In the genomic region with DNA sequence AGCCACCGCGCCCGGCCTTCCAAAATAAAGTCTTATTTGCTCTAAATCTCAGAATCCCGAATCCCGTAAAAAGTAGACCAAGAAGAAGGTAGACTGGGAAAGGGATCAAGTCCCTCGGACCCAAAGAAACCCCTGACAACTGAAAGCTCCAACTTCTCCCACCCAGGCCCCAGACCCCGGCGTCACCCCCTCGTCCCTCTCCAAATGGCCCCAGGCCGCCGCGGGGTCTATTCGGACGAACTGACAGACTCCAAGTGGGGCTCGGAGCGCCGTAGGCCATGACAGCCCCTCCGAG, we compare ENCODE assay signal across 8 cellular contexts. TPM values are rescaled to one million over a fixed set of nuclear protein-coding genes. Genes with fewer than 3 reads are reported as not detected.
DNase-seq lines count a peak whose midpoint lies in the region; ATAC-seq and TF ChIP-seq lines count a peak whose summit lies in the region.

No MANE protein-coding gene starts in this region.

- intact Hi-C loops in activated CD4-positive, alpha-beta T cell treated with anti-CD3 and anti-CD28 coated beads for 36 hours (cut with DNase I, micrococcal nuclease), result loop anchor here (1.0 to 10.0 kb wide), 20 partner anchors 12 to 960 kb away; a partner anchor contains a TSS

- H3K4me3 Mint-ChIP-seq in activated CD4-positive, alpha-beta T cell treated with anti-CD3 and anti-CD28 coated beads for 36 hours, result peak overlapping the region; percentile 82

- no peaks in the 10 kb centered on the region for H3K9me3 ChIP-seq in adipocyte (ENCODE audit: control insufficient read depth, low read length)
- H3K9me3 ChIP-seq in thoracic aorta, result no peaks in the 10 kb centered on the region

- DNase-seq in activated CD4-positive, alpha-beta T cell treated with anti-CD3 and anti-CD28 coated beads for 36 hours, result no peak
- no peak for DNase-seq in activated CD4-positive, alpha-beta T cell treated with anti-CD3 and anti-CD28 coated beads for 1 hour
- DNase-seq in adipocyte (ENCODE audit: low read depth) (no peak), thoracic aorta (ENCODE audit: low spot score) (no peak), anterior cingulate cortex (lab: John Stamatoyannopoulos, UW) (no peak)
- no peak for DNase-seq in stimulated activated CD4-positive, alpha-beta T cell treated with anti-CD3 and anti-CD28 coated beads, Interleukin-1b, Interleukin-23, amount 100 ng/mL, for 48 hours

- peaks cover 32% of the 10 kb centered on the region for H3K4me1 Mint-ChIP-seq in activated CD4-positive, alpha-beta T cell treated with anti-CD3 and anti-CD28 coated beads for 36 hours

- no peaks in the 10 kb centered on the region for H3K9me3 Mint-ChIP-seq in activated CD4-positive, alpha-beta T cell treated with anti-CD3 and anti-CD28 coated beads for 36 hours (ENCODE audit: low read depth)

- H3K27me3 ChIP-seq in adipocyte (replicated peaks; ENCODE audit: control insufficient read depth, insufficient read depth, low read length), result no peaks in the 10 kb centered on the region
- no peaks in the 10 kb centered on the region for H3K27me3 ChIP-seq in layer of hippocampus (ENCODE audit: control insufficient read depth, insufficient read depth, low read length)
- H3K27me3 ChIP-seq in thoracic aorta (replicated peaks; ENCODE audit: insufficient read depth), result no peaks in the 10 kb centered on the region

- CTCF ChIA-PET in activated CD4-positive, alpha-beta T cell treated with anti-CD3 and anti-CD28 coated beads for 36 hours (lab: Charles Lee), result interaction anchor here (1.1 kb wide), 1 partner anchor 18 kb away, joined by 3 read pairs; no protein-coding TSS in a partner anchor

- peak overlapping the region; percentile 92 for H3K27ac ChIP-seq in layer of hippocampus (ENCODE audit: low read depth, low read length)
- peak overlapping the region; percentile 70 to 90 for H3K27ac ChIP-seq in thoracic aorta

- H3K27me3 Mint-ChIP-seq in activated CD4-positive, alpha-beta T cell treated with anti-CD3 and anti-CD28 coated beads for 36 hours, result no peaks in the 10 kb centered on the region

- ATAC-seq in activated CD4-positive, alpha-beta T cell treated with anti-CD3 and anti-CD28 coated beads for 36 hours, result no peak
- no peak for ATAC-seq in thoracic aorta (ENCODE audit: insufficient number of reproducible peaks, low FRiP score, low read depth)
- no peak for ATAC-seq in HG03565 (IDR thresholded peaks at IDR 0.05; ENCODE audit: unreplicated experiment)

- H3K27ac Mint-ChIP-seq in activated CD4-positive, alpha-beta T cell treated with anti-CD3 and anti-CD28 coated beads for 36 hours, result peak overlapping the region; percentile 92

- no peak for TF ChIP-seq CTCF in thoracic aorta (IDR thresholded peaks at IDR 0.05)

- H3K4me3 ChIP-seq in adipocyte (ENCODE audit: low read length), result peak overlapping the region; percentile 94
- H3K4me3 ChIP-seq in thoracic aorta, result peak overlapping the region; percentile 98

- H3K36me3 ChIP-seq in adipocyte (ENCODE audit: control insufficient read depth, insufficient read depth, low read length, severe bottlenecking) (peaks cover 4% of the 10 kb centered on the region), thoracic aorta (peaks cover 4% of the 10 kb centered on the region)

- peak overlapping the region; percentile 94 for H3K9ac ChIP-seq in adipocyte (ENCODE audit: low read length)

- H3K4me1 ChIP-seq in adipocyte (ENCODE audit: control insufficient read depth, insufficient read depth, low read length) (peaks cover 28% of the 10 kb centered on the region), thoracic aorta (ENCODE audit: control insufficient read depth in 1 of 2, low read depth in 2 of 2) (peaks cover 27 to 28% of the 10 kb centered on the region in 2 donors)

- H3K36me3 Mint-ChIP-seq in activated CD4-positive, alpha-beta T cell treated with anti-CD3 and anti-CD28 coated beads for 36 hours (ENCODE audit: low read depth), result peaks cover 41% of the 10 kb centered on the region

- POLR2A ChIA-PET in activated CD4-positive, alpha-beta T cell treated with anti-CD3 and anti-CD28 coated beads for 36 hours (lab: Charles Lee), result no interaction called here

RNA-seq across cellular contexts. Expression of a gene that starts 0.5 kb away (rescaled TPM):
- 100 to 1,000 TPM; 168 to 185 TPM for total RNA-seq in activated CD4-positive, alpha-beta T cell treated with anti-CD3 and anti-CD28 coated beads for 36 hours
- 10 to 100 TPM; 77.4 to 81.6 TPM for total RNA-seq in thoracic aorta

RNA-seq across cellular contexts. Expression of a gene that starts 14.4 kb away (rescaled TPM):
- total RNA-seq in activated CD4-positive, alpha-beta T cell treated with anti-CD3 and anti-CD28 coated beads for 36 hours, result 100 to 1,000 TPM; 173 to 176 TPM
- 100 to 1,000 TPM in 1 of 2 donors, 10 to 100 TPM in 1; 93.8 to 139 TPM for total RNA-seq in thoracic aorta

RNA-seq across cellular contexts. Expression of a gene that starts 37.4 kb away (rescaled TPM):
- total RNA-seq in activated CD4-positive, alpha-beta T cell treated with anti-CD3 and anti-CD28 coated beads for 36 hours, result 100 to 1,000 TPM; 207 to 232 TPM
- total RNA-seq in thoracic aorta, result 100 to 1,000 TPM; 199 to 281 TPM

RNA-seq across cellular contexts. Expression of a gene that starts 56.5 kb away (rescaled TPM):
- under 1 TPM; 0.16 to 0.25 TPM for total RNA-seq in activated CD4-positive, alpha-beta T cell treated with anti-CD3 and anti-CD28 coated beads for 36 hours
- total RNA-seq in thoracic aorta, result 1 to 10 TPM in 1 of 2 donors, not detected in 1; 2.8 TPM
